ENCODE assay signal across 1 cellular context in genomic region chr6:31922942-31923341, GRCh38.
TF ChIP-seq lines count a peak whose summit lies in the region.

No MANE protein-coding gene starts in this region.

TF ChIP-seq in HepG2, 621 proteins besides CTCF, POLR2A, EP300 and RAD21 (continued from another document and continues in another):
- TF ChIP-seq CSRNP1 (CRISPR knock-in tag; IDR thresholded peaks at IDR 0.05) (no peak), ZNF720 (CRISPR knock-in tag; IDR thresholded peaks at IDR 0.05) (no peak), KLF16 (CRISPR knock-in tag; IDR thresholded peaks at IDR 0.05) (no peak), TOE1 (CRISPR knock-in tag; IDR thresholded peaks at IDR 0.05) (no peak), TEAD3 (CRISPR knock-in tag; optimal IDR thresholded peaks at IDR 0.05; ENCODE audit: borderline replicate concordance) (peak; percentile 7), SMARCC2 (IDR thresholded peaks at IDR 0.05) (no peak), SPEN (CRISPR knock-in tag; IDR thresholded peaks at IDR 0.05; ENCODE audit: low read depth) (0 out of 2 replicates have a peak, but pooled peaks have one; percentile 40), PAWR (CRISPR knock-in tag; IDR thresholded peaks at IDR 0.05; ENCODE audit: borderline replicate concordance) (no peak), ATF2 (CRISPR knock-in tag; IDR thresholded peaks at IDR 0.05) (no peak), KAT8 (CRISPR knock-in tag; IDR thresholded peaks at IDR 0.05) (no peak), FOSL1 (CRISPR knock-in tag; IDR thresholded peaks at IDR 0.05; ENCODE audit: borderline replicate concordance) (no peak), CENPX (CRISPR knock-in tag; IDR thresholded peaks at IDR 0.05) (no peak), TFAP4 (IDR thresholded peaks at IDR 0.05; ENCODE audit: borderline replicate concordance, low read depth) (no peak), ZNF841 (CRISPR knock-in tag; IDR thresholded peaks at IDR 0.05; ENCODE audit: borderline replicate concordance) (no peak), THAP9 (CRISPR knock-in tag; IDR thresholded peaks at IDR 0.05; ENCODE audit: borderline replicate concordance) (no peak), HIC2 (CRISPR knock-in tag; IDR thresholded peaks at IDR 0.05; ENCODE audit: low read depth) (no peak), MED1 (CRISPR knock-in tag; IDR thresholded peaks at IDR 0.05) (0 out of 2 replicates have a peak, but pooled peaks have one; percentile 32), ZFY (CRISPR knock-in tag; IDR thresholded peaks at IDR 0.05) (no peak), ZNF691 (CRISPR knock-in tag; IDR thresholded peaks at IDR 0.05; ENCODE audit: borderline replicate concordance, low read depth) (no peak), GATAD2A (CRISPR knock-in tag; IDR thresholded peaks at IDR 0.05) (peak; percentile 64), ZNF773 (CRISPR knock-in tag; IDR thresholded peaks at IDR 0.05; ENCODE audit: borderline replicate concordance) (no peak), EEA1 (CRISPR knock-in tag; IDR thresholded peaks at IDR 0.05; ENCODE audit: borderline replicate concordance) (no peak), YEATS2 (CRISPR knock-in tag; IDR thresholded peaks at IDR 0.05; ENCODE audit: borderline replicate concordance) (no peak), AHDC1 (CRISPR knock-in tag; IDR thresholded peaks at IDR 0.05; ENCODE audit: borderline replicate concordance) (no peak), HNF1B (CRISPR knock-in tag; IDR thresholded peaks at IDR 0.05) (0 out of 2 replicates have a peak, but pooled peaks have one; percentile 37), REPIN1 (CRISPR knock-in tag; IDR thresholded peaks at IDR 0.05; ENCODE audit: borderline replicate concordance, low read depth) (no peak), MATR3 (CRISPR knock-in tag; IDR thresholded peaks at IDR 0.05) (no peak), ZZZ3 (CRISPR knock-in tag; IDR thresholded peaks at IDR 0.05; ENCODE audit: borderline replicate concordance) (no peak), ZSCAN9 (CRISPR knock-in tag; IDR thresholded peaks at IDR 0.05; ENCODE audit: borderline replicate concordance) (0 out of 2 replicates have a peak, but pooled peaks have one; percentile 29), STAG1 (CRISPR knock-in tag; IDR thresholded peaks at IDR 0.05) (peak; percentile 87), ZNF350 (CRISPR knock-in tag; IDR thresholded peaks at IDR 0.05; ENCODE audit: borderline replicate concordance, low read depth) (peak; percentile 30; the same call in 1 of the 2 replicates), ZFP36 (IDR thresholded peaks at IDR 0.05; ENCODE audit: borderline replicate concordance, low read depth, low read length, partially characterized antibody) (no peak), ZNF335 (CRISPR knock-in tag; IDR thresholded peaks at IDR 0.05) (peak; percentile 91)
